ENCODE assay signal across 27 cellular contexts in genomic region chr16:54028013-54028412, GRCh38.
"Had no signal": no experiment of that assay in that cellular context is flagged by ENCODE, and none has a peak within 500 bp of the region (broad histone marks: within the 10 kb centered on the region; RNA-seq: fewer than 3 reads in every experiment).

No MANE protein-coding gene starts in this region.

- H3K27ac ChIP-seq: esophagus squamous epithelium, heart left ventricle, sigmoid colon, testis, uterus had no signal

- H3K4me3 ChIP-seq: esophagus squamous epithelium, heart left ventricle, sigmoid colon, testis, uterus had no signal

- H3K27ac Mint-ChIP-seq: activated B cell treated with CpG ODN at 0.5 μM for 24 hours; activated CD4-positive, alpha-beta T cell treated with anti-CD3 and anti-CD28 coated beads for 36 hours; activated naive CD4-positive, alpha-beta T cell treated with anti-CD3 and anti-CD28 coated beads for 36 hours; activated T-cell treated with anti-CD3 and anti-CD28 coated beads, Interleukin-2, amount 50 U/mL, for 72 hours; brain; effector memory CD8-positive, alpha-beta T cell; memory B cell; naive thymus-derived CD4-positive, alpha-beta T cell; stimulated activated naive B cell treated with anti-CD40 and anti-IgM and Interleukin-4, amounts not matched to agents 10 μg/mL and 1 μg/mL and 100 μg/mL, for 72 hours; T-helper 17 cell had no signal

- H3K4me1 Mint-ChIP-seq: activated B cell treated with CpG ODN at 0.5 μM for 24 hours; central memory CD8-positive, alpha-beta T cell; memory B cell; naive thymus-derived CD4-positive, alpha-beta T cell; neural crest cell; T-helper 17 cell had no signal

- ATAC-seq: activated CD4-positive, alpha-beta T cell treated with anti-CD3 and anti-CD28 coated beads for 36 hours; activated T-cell treated with anti-CD3 and anti-CD28 coated beads, Interleukin-2, amount 50 U/mL, for 72 hours; effector memory CD8-positive, alpha-beta T cell; heart left ventricle; left cardiac atrium; naive thymus-derived CD4-positive, alpha-beta T cell; stimulated activated naive B cell treated with anti-CD40 and anti-IgM and Interleukin-4, amounts not matched to agents 10 μg/mL and 1 μg/mL and 100 μg/mL, for 72 hours; T-helper 17 cell had no signal

- H3K27me3 ChIP-seq: esophagus squamous epithelium, heart left ventricle, sigmoid colon, testis, uterus had no signal

- DNase-seq: activated B cell treated with CpG ODN at 0.5 μM for 24 hours; activated CD4-positive, alpha-beta T cell treated with anti-CD3 and anti-CD28 coated beads for 36 hours; activated CD4-positive, alpha-beta T cell treated with anti-CD3 and anti-CD28 coated beads, Interleukin-2, amount 50 U/mL, for 48 hours; activated effector memory CD4-positive, alpha-beta T cell treated with Interleukin-2 at 50 U/mL for 16 hours; activated naive CD4-positive, alpha-beta T cell treated with anti-CD3 and anti-CD28 coated beads for 36 hours; activated T-cell treated with anti-CD3 and anti-CD28 coated beads, Interleukin-2, amount 50 U/mL, for 72 hours; effector memory CD8-positive, alpha-beta T cell; esophagus squamous epithelium; heart left ventricle; left cardiac atrium; naive thymus-derived CD4-positive, alpha-beta T cell; occipital lobe; posterior cingulate gyrus; sigmoid colon; stimulated activated CD4-positive, alpha-beta T cell treated with anti-CD3 and anti-CD28 coated beads, Interleukin-2, amount 100 ng/mL, for 48 hours; stimulated activated CD8-positive, alpha-beta memory T cell treated with anti-CD3 and anti-CD28 coated beads, Interleukin-4, amount 100 ng/mL, for 48 hours; stimulated activated naive B cell treated with anti-CD40 and anti-IgM and Interleukin-4, amounts not matched to agents 10 μg/mL and 1 μg/mL and 100 μg/mL, for 72 hours; T-helper 17 cell; testis; trophoblast cell; uterus had no signal

- H3K36me3 ChIP-seq: esophagus squamous epithelium, heart left ventricle, sigmoid colon, uterus had no signal

- H3K27me3 Mint-ChIP-seq: activated B cell treated with CpG ODN at 0.5 μM for 24 hours; activated CD4-positive, alpha-beta T cell treated with anti-CD3 and anti-CD28 coated beads for 36 hours; central memory CD8-positive, alpha-beta T cell; effector memory CD8-positive, alpha-beta T cell; memory B cell; naive thymus-derived CD4-positive, alpha-beta T cell; stimulated activated naive B cell treated with anti-CD40 and anti-IgM and Interleukin-4, amounts not matched to agents 10 μg/mL and 1 μg/mL and 100 μg/mL, for 72 hours; T-helper 17 cell had no signal

- H3K9me3 ChIP-seq: testis, uterus had no signal

- H3K4me1 ChIP-seq: sigmoid colon, testis, uterus had no signal

- H3K9me3 Mint-ChIP-seq: central memory CD8-positive, alpha-beta T cell had no signal

- H3K4me3 Mint-ChIP-seq: activated B cell treated with CpG ODN at 0.5 μM for 24 hours; activated CD4-positive, alpha-beta T cell treated with anti-CD3 and anti-CD28 coated beads for 36 hours; activated naive CD4-positive, alpha-beta T cell treated with anti-CD3 and anti-CD28 coated beads for 36 hours; activated T-cell treated with anti-CD3 and anti-CD28 coated beads, Interleukin-2, amount 50 U/mL, for 72 hours; brain; central memory CD8-positive, alpha-beta T cell; effector memory CD8-positive, alpha-beta T cell; memory B cell; naive thymus-derived CD4-positive, alpha-beta T cell; neural crest cell; stimulated activated naive B cell treated with anti-CD40 and anti-IgM and Interleukin-4, amounts not matched to agents 10 μg/mL and 1 μg/mL and 100 μg/mL, for 72 hours; T-helper 17 cell had no signal

- FAIRE-seq: colon, islet of Langerhans had no signal
